ENCODE assay signal across 8 cellular contexts in genomic region chr13:53782400-53783030, GRCh38.
DNase-seq lines count a peak whose midpoint lies in the region; ATAC-seq, FAIRE-seq and TF ChIP-seq lines count a peak whose summit lies in the region.

No MANE protein-coding gene starts in this region.

- no peak overlapping the region for H3K14ac ChIP-seq in H1 (ENCODE audit: insufficient read length)

- CTCF ChIA-PET in Panc1 (lab: Charles Lee) (interaction anchor here (0.7 to 1.4 kb wide), 4 partner anchors 532 to 1326 kb away, joined by 3 to 9 read pairs (median 4); no protein-coding TSS in a partner anchor), H1 (lab: Charles Lee; ENCODE audit: partially characterized antibody) (interaction anchor here (0.6 to 3.2 kb wide), 67 partner anchors 9 to 1463 kb away, joined by 3 to 28 read pairs (median 3); no protein-coding TSS in a partner anchor)

- peak; percentile 75 for ATAC-seq in Panc1
- no peak for ATAC-seq in stimulated activated memory B cell treated with anti-CD40 and anti-IgM and Interleukin-4, amounts not matched to agents 10 μg/mL and 1 μg/mL and 100 μg/mL, for 72 hours

- POLR2A ChIA-PET in Panc1 (lab: Charles Lee) (no interaction called here), H1 (lab: Charles Lee; ENCODE audit: partially characterized antibody) (no interaction called here)

- H3K36me3 Mint-ChIP-seq in stimulated activated memory B cell treated with anti-CD40 and anti-IgM and Interleukin-4, amounts not matched to agents 10 μg/mL and 1 μg/mL and 100 μg/mL, for 72 hours = no peaks in the 10 kb centered on the region

- H2BK20ac ChIP-seq in H1 (ENCODE audit: low read length) = no peak overlapping the region

- H3K27ac Mint-ChIP-seq in stimulated activated memory B cell treated with anti-CD40 and anti-IgM and Interleukin-4, amounts not matched to agents 10 μg/mL and 1 μg/mL and 100 μg/mL, for 72 hours = no peak overlapping the region

- no peak overlapping the region for H3K4ac ChIP-seq in H1 (replicated peaks; ENCODE audit: insufficient read length, low read depth, low read length)
- peak overlapping the region; percentile 36 for H3K4ac ChIP-seq in mesendoderm (ENCODE audit: low read depth, low read length)

- H2BK12ac ChIP-seq in H1 (ENCODE audit: low read depth, low read length) = no peak overlapping the region

- peak; percentile 30 for DNase-seq in GDM1 (lab: John Stamatoyannopoulos, UW)
- peak; percentile 6 for DNase-seq in H54 (ENCODE audit: insufficient read length, low spot score)
- DNase-seq in MG63 = peak; percentile 6
- peak; percentile 12 for DNase-seq in Panc1 (ENCODE audit: low read depth, low spot score)
- DNase-seq in H1 (ENCODE audit: low read depth in 1 of 2, low spot score in 2 of 2) = peak in 1 of 2 experiments; percentile 47
- DNase-seq in mesendoderm = peak; percentile 75
- no peak for DNase-seq in mesenteric fat pad (ENCODE audit: low spot score)

- peak; percentile 89 to 92 for TF ChIP-seq RAD21 in H1 (IDR thresholded peaks at IDR 0.05 in 1 of 2, conservative IDR thresholded peaks at IDR 0.05 in 1 of 2; ENCODE audit: low read depth in 2 of 2, low read length in 2 of 2)

- H3K79me1 ChIP-seq in H1 (ENCODE audit: low read depth, low read length) (no peaks in the 10 kb centered on the region), mesendoderm (ENCODE audit: low read length) (no peaks in the 10 kb centered on the region)

- no peak overlapping the region for H2AK5ac ChIP-seq in H1 (ENCODE audit: low read depth, low read length)
- no peak overlapping the region for H2AK5ac ChIP-seq in mesendoderm (ENCODE audit: low read length)

- no peaks in the 10 kb centered on the region for H3K9me3 Mint-ChIP-seq in stimulated activated memory B cell treated with anti-CD40 and anti-IgM and Interleukin-4, amounts not matched to agents 10 μg/mL and 1 μg/mL and 100 μg/mL, for 72 hours

- no peak overlapping the region for H3K4me3 Mint-ChIP-seq in stimulated activated memory B cell treated with anti-CD40 and anti-IgM and Interleukin-4, amounts not matched to agents 10 μg/mL and 1 μg/mL and 100 μg/mL, for 72 hours

- 34% methylated on average over 10 of the region's 10 CpGs; no CpG with 5 or more reads in 1 of the 2 experiments for WGBS in H1 (ENCODE audit: extremely low coverage in 1 of 2, insufficient coverage in 1 of 2, insufficient read length in 1 of 2, insufficient replicate concordance in 2 of 2, low coverage in 1 of 2, low lambda C conversion rate in 2 of 2, missing lambda C conversion rate in 1 of 2), 2 experiments
- WGBS in mesendoderm (ENCODE audit: extremely low coverage, insufficient coverage, low lambda C conversion rate) = no CpG with 5 or more reads among the region's 10 CpGs

- H2BK15ac ChIP-seq in H1 (ENCODE audit: low read length) = no peak overlapping the region
- no peak overlapping the region for H2BK15ac ChIP-seq in mesendoderm (replicated peaks; ENCODE audit: low read depth)

- H3K23ac ChIP-seq in H1 (ENCODE audit: insufficient read length) (no peak overlapping the region), mesendoderm (ENCODE audit: low read length) (no peak overlapping the region)

- H3K27ac ChIP-seq in Panc1 (ENCODE audit: low read length) (no peak overlapping the region), H1 (ENCODE audit: low read depth, low read length) (no peak overlapping the region), mesendoderm (ENCODE audit: low read depth, low read length) (no peak overlapping the region)

- no peak overlapping the region for H3K4me3 ChIP-seq in MG63
- no peak overlapping the region for H3K4me3 ChIP-seq in Panc1 (ENCODE audit: low read depth in 2 of 2, low read length in 2 of 2)
- peak overlapping the region in 1 of 4 experiments; percentile 19; a peak in 1 of 8 replicates for H3K4me3 ChIP-seq in H1 (ENCODE audit: extremely low read depth in 1 of 4, insufficient read depth in 2 of 4, low read depth in 3 of 4, low read length in 4 of 4)
- H3K4me3 ChIP-seq in mesendoderm (ENCODE audit: low read length) = no peak overlapping the region

- FAIRE-seq in H54 (lab: Jason Lieb, UNC) (peak; percentile 58), H1 (lab: Jason Lieb, UNC) (peak; percentile 96)

- no peak for TF ChIP-seq POLR2A in H54 (IDR thresholded peaks at IDR 0.05; ENCODE audit: low read depth, low read length)
- no peak for TF ChIP-seq POLR2A in H1 (IDR thresholded peaks at IDR 0.05; ENCODE audit: control extremely low read depth in 1 of 2, low read depth in 2 of 2, low read length in 2 of 2)

- no peak overlapping the region for H3K9ac ChIP-seq in H1 (replicated peaks in 1 of 4; ENCODE audit: extremely low read depth in 1 of 4, low read depth in 3 of 4, low read length in 3 of 4)
- no peak overlapping the region for H3K9ac ChIP-seq in mesendoderm (ENCODE audit: low read length)

- no peak overlapping the region for H4K91ac ChIP-seq in H1 (replicated peaks; ENCODE audit: insufficient read length, low read length)

- no peak overlapping the region for H3K18ac ChIP-seq in H1 (ENCODE audit: extremely low read depth, low read length)
- peak overlapping the region; percentile 56 for H3K18ac ChIP-seq in mesendoderm (ENCODE audit: low read length)

- H3K4me1 ChIP-seq in Panc1 (ENCODE audit: control insufficient read depth, insufficient read depth, low read length) (no peaks in the 10 kb centered on the region), H1 (replicated peaks in 1 of 4; ENCODE audit: control insufficient read depth in 3 of 4, insufficient read depth in 4 of 4, low read length in 3 of 4) (peaks cover 0 to 3% (median 1%) of the 10 kb centered on the region in 4 experiments; a peak in 5 of 7 replicates), mesendoderm (ENCODE audit: control insufficient read depth, low read depth, low read length) (no peaks in the 10 kb centered on the region)

- H3K79me2 ChIP-seq in H1 (ENCODE audit: control insufficient read depth in 1 of 2, insufficient read depth in 2 of 2, low read length in 2 of 2) (no peaks in the 10 kb centered on the region), mesendoderm (ENCODE audit: control insufficient read depth, insufficient read depth, low read length) (no peaks in the 10 kb centered on the region)

- no peak for TF ChIP-seq EP300 in H1 (IDR thresholded peaks at IDR 0.05; ENCODE audit: borderline replicate concordance in 1 of 2, low read depth in 2 of 2, low read length in 2 of 2)

- H3K4me2 ChIP-seq in H1 (ENCODE audit: insufficient read depth in 1 of 2, low read depth in 2 of 2, low read length in 2 of 2) (no peak overlapping the region), mesendoderm (ENCODE audit: low read length) (no peak overlapping the region)

- H3K27me3 ChIP-seq in MG63 (no peaks in the 10 kb centered on the region), Panc1 (ENCODE audit: control insufficient read depth, insufficient read depth, low read length) (no peaks in the 10 kb centered on the region), H1 (replicated peaks in 1 of 4; ENCODE audit: control insufficient read depth in 3 of 4, extremely low read depth in 1 of 4, insufficient read depth in 3 of 4, low read length in 3 of 4) (no peaks in the 10 kb centered on the region; a peak in 1 of 7 replicates), mesendoderm (ENCODE audit: insufficient read depth, low read length, poor library complexity) (no peaks in the 10 kb centered on the region)

- intact Hi-C loops in Panc1 (cut with micrococcal nuclease; ENCODE audit: unreplicated experiment) = loop anchor here (5.0 kb wide), 1 partner anchor 530 kb away; no protein-coding TSS in a partner anchor

- peak; percentile 69 for TF ChIP-seq CTCF in Panc1 (IDR thresholded peaks at IDR 0.05)
- peak in 2 of 3 experiments; percentile 71 to 74; a peak in 3 of 4 replicates for TF ChIP-seq CTCF in H1 (IDR thresholded peaks at IDR 0.05; ENCODE audit: control extremely low read depth in 1 of 3, insufficient read depth in 1 of 3, low read depth in 1 of 3, low read length in 3 of 3)

- in situ Hi-C loops in Panc1 (cut with HindIII; ENCODE audit: low pct_unique_long_range_greater_than_20kb, low sequenced_read_pairs) = no loop called here

- no peaks in the 10 kb centered on the region for H3K23me2 ChIP-seq in H1 (ENCODE audit: low read depth, low read length)

- peak overlapping the region; percentile 83 for H2AFZ ChIP-seq in H1 (ENCODE audit: low read length)

- H4K5ac ChIP-seq in H1 (ENCODE audit: insufficient read length, low read depth, low read length) (no peak overlapping the region), mesendoderm (ENCODE audit: low read length) (no peak overlapping the region)

- no peaks in the 10 kb centered on the region for H4K20me1 ChIP-seq in H1 (replicated peaks in 1 of 2; ENCODE audit: control insufficient read depth in 1 of 2, insufficient read depth in 2 of 2, low read length in 2 of 2)

- BruUV-seq in Panc1 (replicated peaks; lab: Mats Ljungman, UMichigan) = no TSS peak

- H3K4me1 Mint-ChIP-seq in stimulated activated memory B cell treated with anti-CD40 and anti-IgM and Interleukin-4, amounts not matched to agents 10 μg/mL and 1 μg/mL and 100 μg/mL, for 72 hours = no peaks in the 10 kb centered on the region

- H2BK120ac ChIP-seq in H1 (replicated peaks; ENCODE audit: low read depth, low read length) (no peak overlapping the region), mesendoderm (ENCODE audit: low read depth, low read length) (peak overlapping the region; percentile 94)

- H4K8ac ChIP-seq in H1 (ENCODE audit: extremely low read depth, insufficient read depth, low read length) = no peak overlapping the region
- peak overlapping the region; percentile 81 for H4K8ac ChIP-seq in mesendoderm (ENCODE audit: low read depth, low read length)

- H3K36me3 ChIP-seq in MG63 (no peaks in the 10 kb centered on the region), Panc1 (ENCODE audit: control insufficient read depth, insufficient read depth, low read length) (no peaks in the 10 kb centered on the region), H1 (ENCODE audit: control insufficient read depth in 2 of 4, insufficient read depth in 4 of 4, low read length in 3 of 4) (no peaks in the 10 kb centered on the region), mesendoderm (ENCODE audit: control insufficient read depth, insufficient read depth, low read length) (no peaks in the 10 kb centered on the region)

- H3K9me3 ChIP-seq in MG63 = no peaks in the 10 kb centered on the region
- H3K9me3 ChIP-seq in Panc1 (ENCODE audit: control insufficient read depth, insufficient read depth, low read depth, low read length) = no peaks in the 10 kb centered on the region
- H3K9me3 ChIP-seq in H1 (ENCODE audit: insufficient read depth in 2 of 2, low read depth in 1 of 2, low read length in 1 of 2) = no peaks in the 10 kb centered on the region

- no peaks in the 10 kb centered on the region for H3K27me3 Mint-ChIP-seq in stimulated activated memory B cell treated with anti-CD40 and anti-IgM and Interleukin-4, amounts not matched to agents 10 μg/mL and 1 μg/mL and 100 μg/mL, for 72 hours

- H3K56ac ChIP-seq in H1 (replicated peaks; ENCODE audit: insufficient read length, low read depth, low read length) (no peak overlapping the region), mesendoderm (ENCODE audit: low read length) (peak overlapping the region; percentile 54)

- no peak overlapping the region for H2BK5ac ChIP-seq in H1 (ENCODE audit: low read depth, low read length)
- H2BK5ac ChIP-seq in mesendoderm (ENCODE audit: low read length) = peak overlapping the region; percentile 6

TF ChIP-seq in H1, 55 proteins besides CTCF, POLR2A, EP300 and RAD21 (continues in another document):
- TF ChIP-seq CEBPB (IDR thresholded peaks at IDR 0.05; ENCODE audit: low read depth, low read length) = peak; percentile 71
- no peak for TF ChIP-seq SAP30 (IDR thresholded peaks at IDR 0.05; ENCODE audit: insufficient read depth, insufficient replicate concordance, low read length)
